ENCODE assay signal across 8 cellular contexts in the genomic region with DNA sequence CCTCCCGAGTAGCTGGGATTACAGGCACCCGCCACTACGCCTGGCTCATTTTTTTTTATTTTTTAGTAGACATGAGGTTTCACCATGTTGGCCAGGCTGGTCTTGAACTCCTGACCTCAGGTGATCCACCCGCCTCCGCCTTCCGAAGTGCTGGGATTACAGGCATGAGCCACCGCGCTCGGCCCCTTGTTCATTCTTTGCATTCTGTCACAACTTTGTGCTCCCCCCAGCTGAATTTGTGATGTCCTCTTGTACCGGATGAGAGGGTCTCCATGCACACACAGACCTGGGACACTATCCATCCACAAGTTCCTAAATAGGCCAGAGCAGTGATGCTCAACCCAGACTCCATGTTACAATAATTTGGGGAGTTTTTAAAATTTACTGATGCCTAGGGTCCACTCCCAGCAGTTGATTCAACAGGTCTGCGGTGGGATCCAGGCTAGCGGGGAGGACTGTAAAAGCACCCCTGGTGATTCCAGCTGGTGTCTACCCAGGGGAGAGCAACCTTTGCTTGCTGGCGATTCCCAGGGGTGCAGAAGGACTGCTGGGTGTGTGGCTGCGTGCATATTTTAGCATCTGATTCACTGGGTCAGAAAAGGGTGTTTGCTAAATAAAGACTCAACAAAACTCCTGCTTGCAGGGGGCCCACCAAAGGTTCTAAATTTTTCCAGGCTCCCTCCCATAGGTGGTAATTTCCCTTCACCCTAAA. TPM values are rescaled to one million over a fixed set of nuclear protein-coding genes. Genes with fewer than 3 reads are reported as not detected.
A peak's percentile ranks its signal among the peaks of the same experiment; 100 is the strongest.
DNase-seq lines count a peak whose midpoint lies in the region; ATAC-seq, FAIRE-seq and TF ChIP-seq lines count a peak whose summit lies in the region.

No MANE protein-coding gene starts in this region.

- no peak for ATAC-seq in HG02759 (IDR thresholded peaks at IDR 0.05; ENCODE audit: unreplicated experiment)
- ATAC-seq in HG03460 (IDR thresholded peaks at IDR 0.05; ENCODE audit: unreplicated experiment), result no peak
- ATAC-seq in HG02981 (IDR thresholded peaks at IDR 0.05; ENCODE audit: unreplicated experiment), result no peak

- peaks cover 16% of the 10 kb centered on the region for H3K4me1 ChIP-seq in Caco-2
- H3K4me1 ChIP-seq in MM.1S (ENCODE audit: low read length), result peaks cover 4% of the 10 kb centered on the region; the same call in 1 of the 2 replicates
- peaks cover 10% of the 10 kb centered on the region for H3K4me1 ChIP-seq in endodermal cell (ENCODE audit: control insufficient read depth, insufficient read depth, low read length)
- H3K4me1 ChIP-seq in ovary (ENCODE audit: insufficient read depth), result peaks cover 13% of the 10 kb centered on the region

- no peak for TF ChIP-seq EP300 in ovary (IDR thresholded peaks at IDR 0.05)

- H3K4me2 ChIP-seq in MM.1S (ENCODE audit: low read depth, low read length), result 0 out of 2 replicates have a peak overlapping the region, but pooled peaks have one; percentile 67

- CTCF ChIA-PET in Caco-2 (lab: Charles Lee), result no interaction called here

- DNase-seq in Caco-2, result no peak
- no peak for DNase-seq in MM.1S
- DNase-seq in endodermal cell, result no peak
- peak in 1 of 5 donors; percentile 42 for DNase-seq in ovary
- no peak for DNase-seq in HTR-8/SVneo (ENCODE audit: insufficient read length, low spot score)

- peaks cover 11% of the 10 kb centered on the region for H3K4me1 Mint-ChIP-seq in Caco-2 (ENCODE audit: low read depth, unreplicated experiment)
- H3K4me1 Mint-ChIP-seq in endodermal cell, result peaks cover 8% of the 10 kb centered on the region

- H3K4me3 ChIP-seq in Caco-2 (ENCODE audit: low read depth, low read length), result no peak overlapping the region
- no peak overlapping the region for H3K4me3 ChIP-seq in MM.1S (ENCODE audit: low read length)
- H3K4me3 ChIP-seq in endodermal cell (ENCODE audit: low read length), result no peak overlapping the region
- H3K4me3 ChIP-seq in ovary, result peak overlapping the region; percentile 56

- H3K9me3 Mint-ChIP-seq in Caco-2 (ENCODE audit: unreplicated experiment), result no peaks in the 10 kb centered on the region
- no peaks in the 10 kb centered on the region for H3K9me3 Mint-ChIP-seq in endodermal cell

- H3K36me3 Mint-ChIP-seq in Caco-2 (ENCODE audit: insufficient read depth, unreplicated experiment) (peaks cover 33% of the 10 kb centered on the region), endodermal cell (ENCODE audit: low read depth) (no peaks in the 10 kb centered on the region)

- H3F3A ChIP-seq in MM.1S (ENCODE audit: insufficient read depth, low read length), result peaks cover 17% of the 10 kb centered on the region

- H3K9me3 ChIP-seq in Caco-2 (no peaks in the 10 kb centered on the region), MM.1S (replicated peaks; ENCODE audit: insufficient read depth, low read length) (no peaks in the 10 kb centered on the region), endodermal cell (ENCODE audit: control insufficient read depth, low read length) (no peaks in the 10 kb centered on the region), ovary (no peaks in the 10 kb centered on the region)

- POLR2A ChIA-PET in Caco-2 (lab: Charles Lee), result no interaction called here

- H3K27me3 ChIP-seq in Caco-2 (replicated peaks; ENCODE audit: control insufficient read depth, insufficient read depth, low read length) (no peaks in the 10 kb centered on the region), MM.1S (replicated peaks; ENCODE audit: insufficient read depth, low read length) (peaks cover 10% of the 10 kb centered on the region; the same call in 1 of the 2 replicates), endodermal cell (ENCODE audit: control insufficient read depth, insufficient read depth, low read length, poor library complexity, severe bottlenecking) (peaks cover 60% of the 10 kb centered on the region), ovary (no peaks in the 10 kb centered on the region)

- no peak overlapping the region for H2AFZ ChIP-seq in MM.1S (ENCODE audit: low read length)

- peaks cover 31% of the 10 kb centered on the region for H3K79me2 ChIP-seq in MM.1S (ENCODE audit: low read length)

- H4K20me1 ChIP-seq in MM.1S (ENCODE audit: insufficient read depth, low read length), result no peaks in the 10 kb centered on the region

- H3K36me3 ChIP-seq in Caco-2 (ENCODE audit: control insufficient read depth, insufficient read depth, low read length), result no peaks in the 10 kb centered on the region
- H3K36me3 ChIP-seq in MM.1S (replicated peaks; ENCODE audit: insufficient read depth, low read length), result no peaks in the 10 kb centered on the region
- H3K36me3 ChIP-seq in endodermal cell (ENCODE audit: control insufficient read depth, insufficient read depth, low read length), result peaks cover 4% of the 10 kb centered on the region
- no peaks in the 10 kb centered on the region for H3K36me3 ChIP-seq in ovary

- no peak for TF ChIP-seq POLR2A in ovary (IDR thresholded peaks at IDR 0.05)

- no peaks in the 10 kb centered on the region for H3K9me2 ChIP-seq in MM.1S (replicated peaks; ENCODE audit: insufficient read depth, low read length)

- intact Hi-C loops in Caco-2 (cut with micrococcal nuclease; ENCODE audit: unreplicated experiment) (no loop called here), ovary (cut with DNase I) (no loop called here)

- no peak overlapping the region for H3K27ac Mint-ChIP-seq in Caco-2 (ENCODE audit: unreplicated experiment)
- H3K27ac Mint-ChIP-seq in endodermal cell, result no peak overlapping the region

- H3K27me3 Mint-ChIP-seq in Caco-2 (ENCODE audit: insufficient read depth, unreplicated experiment) (no peaks in the 10 kb centered on the region), endodermal cell (ENCODE audit: insufficient read depth) (peaks cover 62% of the 10 kb centered on the region)

- TF ChIP-seq CTCF in Caco-2 (IDR thresholded peaks at IDR 0.05; ENCODE audit: insufficient read depth in 1 of 2, low read depth in 1 of 2, low read length in 1 of 2, severe bottlenecking in 1 of 2, unreplicated experiment in 1 of 2) (no peak), MM.1S (IDR thresholded peaks at IDR 0.05; ENCODE audit: low read length) (no peak), endodermal cell (conservative IDR thresholded peaks at IDR 0.05) (no peak), ovary (IDR thresholded peaks at IDR 0.05) (no peak)

- no peak overlapping the region for H3K9ac ChIP-seq in MM.1S (ENCODE audit: low read length)
- H3K9ac ChIP-seq in endodermal cell (ENCODE audit: extremely low read depth, low read length, poor library complexity, severe bottlenecking), result no peak overlapping the region

- no peak overlapping the region for H3K27ac ChIP-seq in MM.1S (ENCODE audit: low read length)
- H3K27ac ChIP-seq in endodermal cell (ENCODE audit: low read depth, low read length), result no peak overlapping the region
- H3K27ac ChIP-seq in ovary, result peak overlapping the region in 1 of 2 donors; percentile 21

- BruUV-seq in Caco-2 (replicated peaks; lab: Mats Ljungman, UMichigan), result no TSS peak

- WGBS in endodermal cell (ENCODE audit: insufficient coverage in 1 of 2, insufficient read length in 1 of 2), 2 experiments, result 92% methylated on average over 11 to 14 of the region's 14 CpGs
- 81 to 86% (median 82%) methylated on average over 14 of the region's 14 CpGs for WGBS in ovary, 3 donors

- peak overlapping the region; percentile 15 for H3K4me3 Mint-ChIP-seq in Caco-2 (ENCODE audit: unreplicated experiment)
- H3K4me3 Mint-ChIP-seq in endodermal cell, result peak overlapping the region; percentile 21

- FAIRE-seq in HTR-8/SVneo (lab: Jason Lieb, UNC), result no peak

RNA-seq across cellular contexts. Expression of gene RASSF1, which starts 1.0 kb away (rescaled TPM):
- total RNA-seq in Caco-2 (2022), result 26.7 and 28.1 TPM in 2 replicates
- total RNA-seq in endodermal cell, result 10 to 100 TPM in 1 of 2 donors, 1 to 10 TPM in 1; 9.4 to 17.2 TPM
- 15.8 TPM for polyA plus RNA-seq in endodermal cell (2013, experiment 1 of 2)
- polyA plus RNA-seq in endodermal cell (2013, experiment 2 of 2), result 15.9 TPM
- total RNA-seq in ovary, result 10 to 100 TPM; 16.2 to 32.6 (median 25.5) TPM
- 10 to 100 TPM; 12.5 to 27.4 TPM for polyA plus RNA-seq in ovary

RNA-seq across cellular contexts. Expression of gene ZMYND10, which starts 5.9 kb away (rescaled TPM):
- total RNA-seq in Caco-2 (2022) (0.23 and 0.29 TPM in 2 replicates), endodermal cell (1 to 10 TPM in 1 of 2 donors, under 1 TPM in 1; 0.22 to 1.4 TPM), ovary (10 to 100 TPM in 2 of 7 donors, 1 to 10 TPM in 5; 1.0 to 75.1 (median 3.4) TPM)
- 4.4 TPM for polyA plus RNA-seq in endodermal cell (2013, experiment 1 of 2)
- polyA plus RNA-seq in endodermal cell (2013, experiment 2 of 2), result 2.6 TPM
- polyA plus RNA-seq in ovary, result under 1 TPM; 0.50 to 0.81 TPM

RNA-seq across cellular contexts. Expression of gene NPRL2, which starts 10.9 kb away (rescaled TPM):
- total RNA-seq in Caco-2 (2022), result 23.7 and 29.8 TPM in 2 replicates
- 10 to 100 TPM; 21.8 TPM for total RNA-seq in endodermal cell
- 34.3 TPM for polyA plus RNA-seq in endodermal cell (2013, experiment 1 of 2)
- polyA plus RNA-seq in endodermal cell (2013, experiment 2 of 2), result 30.3 TPM
- 10 to 100 TPM; 19.4 to 26.3 (median 22.4) TPM for total RNA-seq in ovary
- 10 to 100 TPM; 21.8 to 21.9 TPM for polyA plus RNA-seq in ovary

RNA-seq across cellular contexts. Expression of gene CYB561D2, which starts 11.0 kb away (rescaled TPM):
- total RNA-seq in Caco-2 (2022), result 21.2 and 21.4 TPM in 2 replicates
- 10 to 100 TPM in 1 of 2 donors, 1 to 10 TPM in 1; 8.5 to 14.6 TPM for total RNA-seq in endodermal cell
- 14.7 TPM for polyA plus RNA-seq in endodermal cell (2013, experiment 1 of 2)
- polyA plus RNA-seq in endodermal cell (2013, experiment 2 of 2), result 11.5 TPM
- 10 to 100 TPM in 3 of 7 donors, 1 to 10 TPM in 4; 8.0 to 17.1 (median 9.6) TPM for total RNA-seq in ovary
- polyA plus RNA-seq in ovary, result 10 to 100 TPM in 1 of 2 donors, 1 to 10 TPM in 1; 4.5 to 10.8 TPM

RNA-seq across cellular contexts. Expression of gene TUSC2, which starts 11.6 kb away (rescaled TPM):
- total RNA-seq in Caco-2 (2022), result 34.9 and 38.3 TPM in 2 replicates
- 10 to 100 TPM; 23.5 to 28.1 TPM for total RNA-seq in endodermal cell
- 30.2 TPM for polyA plus RNA-seq in endodermal cell (2013, experiment 1 of 2)
- 26.2 TPM for polyA plus RNA-seq in endodermal cell (2013, experiment 2 of 2)
- 10 to 100 TPM; 19.4 to 26.4 (median 21.3) TPM for total RNA-seq in ovary
- polyA plus RNA-seq in ovary, result 10 to 100 TPM; 21.0 to 24.0 TPM
